In the genomic region with DNA sequence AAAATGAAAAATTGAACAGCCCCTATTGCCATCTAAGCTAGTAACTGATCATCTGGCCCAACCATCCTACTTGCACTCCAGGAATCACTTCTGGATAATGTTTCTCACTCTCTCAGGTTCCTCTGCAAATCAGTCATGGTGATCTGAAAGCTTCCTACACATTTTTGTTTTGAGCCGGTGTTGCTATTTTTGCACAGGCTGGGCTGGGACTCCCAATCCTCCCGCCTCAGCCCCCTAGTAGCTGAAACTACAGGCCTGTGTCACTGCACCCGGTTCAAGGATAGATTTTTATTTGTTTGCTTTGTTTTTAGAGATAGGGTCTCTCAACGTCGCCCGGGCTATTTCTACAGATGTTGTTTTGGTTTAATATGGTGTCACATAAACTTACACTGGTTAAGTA, we compare ENCODE assay signal across 10 cellular contexts. TPM values are rescaled to one million over a fixed set of nuclear protein-coding genes. Genes with fewer than 3 reads are reported as not detected.
DNase-seq lines count a peak whose midpoint lies in the region; ATAC-seq, FAIRE-seq and TF ChIP-seq lines count a peak whose summit lies in the region.
"Had no signal": no experiment of that assay in that cellular context is flagged by ENCODE, and none has a peak within 500 bp of the region (broad histone marks: within the 10 kb centered on the region; RNA-seq: fewer than 3 reads in every experiment).

No MANE protein-coding gene starts in this region.

- no peaks in the 10 kb centered on the region for H3K27me3 ChIP-seq in K562 (ENCODE audit: control insufficient read depth in 2 of 2, insufficient read depth in 2 of 2, low read length in 2 of 2)
- H3K27me3 ChIP-seq in spleen (replicated peaks in 1 of 7) = no peaks in the 10 kb centered on the region
- no peaks in the 10 kb centered on the region for H3K27me3 ChIP-seq in GM23248 (replicated peaks; ENCODE audit: insufficient read depth)

- peaks cover 23% of the 10 kb centered on the region for H3K27me3 Mint-ChIP-seq in T-helper 2 cell treated with Interferon-gamma antibody and Interleukin-4, amounts not matched to agents 5 μg/mL and 100 μg/mL, for 36 hours (ENCODE audit: low read depth)

- ATAC-seq in HG03066 (IDR thresholded peaks at IDR 0.05; ENCODE audit: low read depth, unreplicated experiment) = peak; percentile 23
- ATAC-seq in K562 = no peak

- CTCF ChIA-PET in K562 (lab: Yijun Ruan, JAX; ENCODE audit: low intra/inter-chr PET ratio) = no interaction called here

- H3K4me3 Mint-ChIP-seq in T-helper 2 cell treated with Interferon-gamma antibody and Interleukin-4, amounts not matched to agents 5 μg/mL and 100 μg/mL, for 36 hours = peak overlapping the region; percentile 50

- no peak for FAIRE-seq in K562 (lab: Jason Lieb, UNC)
- FAIRE-seq: A204.1, small intestine had no signal

- no peak overlapping the region for H3K9ac ChIP-seq in K562 (ENCODE audit: insufficient read depth in 1 of 2, low read depth in 2 of 2, low read length in 2 of 2)
- H3K9ac ChIP-seq in GM23248 = no peak overlapping the region

- TF ChIP-seq EP300 in K562 (IDR thresholded peaks at IDR 0.05; ENCODE audit: low read length) = no peak

- H4K20me1 ChIP-seq in K562 (replicated peaks; ENCODE audit: control insufficient read depth, insufficient read depth, low read length) (no peaks in the 10 kb centered on the region), GM23248 (ENCODE audit: insufficient read depth) (no peaks in the 10 kb centered on the region)

- H3K9me2 ChIP-seq in GM23248 (ENCODE audit: insufficient read depth) = no peaks in the 10 kb centered on the region

- peaks cover 11% of the 10 kb centered on the region for H3K9me3 Mint-ChIP-seq in T-helper 2 cell treated with Interferon-gamma antibody and Interleukin-4, amounts not matched to agents 5 μg/mL and 100 μg/mL, for 36 hours

- peaks cover 16% of the 10 kb centered on the region for H3K4me1 Mint-ChIP-seq in T-helper 2 cell treated with Interferon-gamma antibody and Interleukin-4, amounts not matched to agents 5 μg/mL and 100 μg/mL, for 36 hours (ENCODE audit: low read depth)

- 12% methylated on average over 6 of the region's 6 CpGs for WGBS in K562 (ENCODE audit: insufficient coverage, low coverage, missing lambda C conversion rate)
- WGBS in spleen, 5 donors = 29 to 40% (median 35%) methylated on average over 6 of the region's 6 CpGs
- WGBS in GM23248 (ENCODE audit: low coverage in 1 of 2, low lambda C conversion rate in 2 of 2, missing lambda C conversion rate in 2 of 2), 2 experiments = 88 to 90% methylated on average over 6 of the region's 6 CpGs

- H3K9me1 ChIP-seq in K562 (ENCODE audit: control insufficient read depth, insufficient read depth, low read length) = no peaks in the 10 kb centered on the region

- H3K27ac ChIP-seq in K562 (ENCODE audit: extremely low read depth, low read depth, low read length) = no peak overlapping the region
- H3K27ac ChIP-seq in spleen = peak overlapping the region; percentile 69 to 89 (median 84)
- no peak overlapping the region for H3K27ac ChIP-seq in GM23248

- peaks cover 8% of the 10 kb centered on the region; the same call in 1 of the 2 replicates for H3F3A ChIP-seq in GM23248 (ENCODE audit: insufficient read depth)

- POLR2A ChIA-PET in K562 (lab: Yijun Ruan, JAX) = no interaction called here

- H3K79me2 ChIP-seq in K562 (ENCODE audit: control insufficient read depth, insufficient read depth, low read length) (no peaks in the 10 kb centered on the region), GM23248 (ENCODE audit: insufficient read depth) (no peaks in the 10 kb centered on the region)

- in situ Hi-C loops in K562 (cut with MboI) = loop anchor here (10.0 kb wide), 1 partner anchor 889 kb away; no protein-coding TSS in a partner anchor
- in situ Hi-C loops in GM23248 (cut with MboI) = loop anchor here (25.0 kb wide), 1 partner anchor 881 kb away; no protein-coding TSS in a partner anchor

- TF ChIP-seq CTCF in K562 (IDR thresholded peaks at IDR 0.05 in 2 of 3, conservative IDR thresholded peaks at IDR 0.05 in 1 of 3; ENCODE audit: insufficient read depth in 2 of 3, low read depth in 1 of 3, low read length in 3 of 3) (no peak), spleen (IDR thresholded peaks at IDR 0.05 in 8 of 11, conservative IDR thresholded peaks at IDR 0.05 in 3 of 11) (no peak)

- peak overlapping the region; percentile 61 for H3K27ac Mint-ChIP-seq in T-helper 2 cell treated with Interferon-gamma antibody and Interleukin-4, amounts not matched to agents 5 μg/mL and 100 μg/mL, for 36 hours

- H3K4me1 ChIP-seq in K562 (replicated peaks in 1 of 2; ENCODE audit: control insufficient read depth in 2 of 2, insufficient read depth in 2 of 2, low read length in 2 of 2) = no peaks in the 10 kb centered on the region
- H3K4me1 ChIP-seq in spleen = peaks cover 8 to 25% (median 14%) of the 10 kb centered on the region in 6 donors
- 0 out of 2 replicates have a peak, but pooled peaks cover 4% of the 10 kb centered on the region for H3K4me1 ChIP-seq in GM23248 (ENCODE audit: insufficient read depth)

- peaks cover 8% of the 10 kb centered on the region for H3K36me3 Mint-ChIP-seq in T-helper 2 cell treated with Interferon-gamma antibody and Interleukin-4, amounts not matched to agents 5 μg/mL and 100 μg/mL, for 36 hours (ENCODE audit: low read depth)

- H3K36me3 ChIP-seq in K562 (ENCODE audit: control insufficient read depth, insufficient read depth, low read length) = no peaks in the 10 kb centered on the region
- H3K36me3 ChIP-seq in spleen = no peaks in the 10 kb centered on the region
- H3K36me3 ChIP-seq in GM23248 (ENCODE audit: low read depth) = no peaks in the 10 kb centered on the region

- H3K9me3 ChIP-seq in K562 (replicated peaks; ENCODE audit: control insufficient read depth, insufficient read depth, low read depth, low read length) = no peaks in the 10 kb centered on the region
- H3K9me3 ChIP-seq in spleen = no peaks in the 10 kb centered on the region
- no peaks in the 10 kb centered on the region for H3K9me3 ChIP-seq in GM23248 (ENCODE audit: low read depth)

- no peak for TF ChIP-seq RAD21 in K562 (CRISPR knock-in tag; conservative IDR thresholded peaks at IDR 0.05 in 1 of 2, IDR thresholded peaks at IDR 0.05 in 1 of 2)

- no peak for DNase-seq in T-helper 2 cell treated with Interferon-gamma antibody and Interleukin-4, amounts not matched to agents 5 μg/mL and 100 μg/mL, for 36 hours (ENCODE audit: low spot score)
- DNase-seq in T-helper 2 cell (no peak), K562 (ENCODE audit: extremely low read depth in 1 of 4, low spot score in 3 of 4) (no peak), spleen (no peak), DMS153 (lab: John Stamatoyannopoulos, UW) (no peak), GM23248 (no peak), AG08395 (ENCODE audit: low spot score) (no peak)

- H2AFZ ChIP-seq in K562 (ENCODE audit: low read depth, low read length) (peak overlapping the region; percentile 79), GM23248 (no peak overlapping the region)

- BruUV-seq in K562 (replicated peaks; lab: Mats Ljungman, UMichigan) = no TSS peak

- H3K4me2 ChIP-seq in K562 (ENCODE audit: insufficient read depth, low read length) (peak overlapping the region; percentile 37; the same call in 1 of the 2 replicates), GM23248 (ENCODE audit: unreplicated experiment) (no peak overlapping the region)

- no peak overlapping the region for H3K4me3 ChIP-seq in K562
- peak overlapping the region in 6 of 8 donors; percentile 6 to 61 (median 20) for H3K4me3 ChIP-seq in spleen
- no peak overlapping the region for H3K4me3 ChIP-seq in GM23248

- no peak for TF ChIP-seq POLR2A in K562 (conservative IDR thresholded peaks at IDR 0.05)
- no peak for TF ChIP-seq POLR2A in spleen (IDR thresholded peaks at IDR 0.05)

- intact Hi-C loops in K562 (cut with micrococcal nuclease) = no loop called here
- intact Hi-C loops in spleen (cut with DNase I; ENCODE audit: low total_unique reads) = loop anchor here (10.0 kb wide), 1 partner anchor 889 kb away; no protein-coding TSS in a partner anchor

TF ChIP-seq in K562, 482 proteins besides CTCF, POLR2A, EP300 and RAD21:
- TF ChIP-seq NBN (IDR thresholded peaks at IDR 0.05; ENCODE audit: low read depth) (no peak), NFRKB (IDR thresholded peaks at IDR 0.05; ENCODE audit: low read depth) (no peak)

RNA-seq across cellular contexts. Expression of gene HMCN1, which starts 40.5 kb away (rescaled TPM):
- total RNA-seq in K562 (2011; cell fraction: chromatin; rRNA removed; ENCODE audit: low replicate concordance) = 0.07 and 0.32 TPM in 2 replicates
- under 0.01 TPM in 2 replicates for total RNA-seq in K562 (2011; cell fraction: nucleolus; rRNA removed)
- total RNA-seq in K562 (2011; cell fraction: nucleoplasm; rRNA removed) = 0.07 TPM in 1 of 2 replicates, not detected in the other
- total RNA-seq in K562 (2014; rRNA removed) (0.08 and 0.18 TPM in 2 replicates), K562 (2014; rRNA removed; fragmentation: Illumina TruSeq; extraction: Trizol) (0.26 and 0.36 TPM in 2 replicates), K562 (2015; rRNA removed; fragmentation: Illumina TruSeq; extraction: Trizol) (0.08 and 0.29 TPM in 2 replicates), K562 (2021) (0.13 and 0.16 TPM in 2 replicates), spleen (10 to 100 TPM; 16.8 to 28.8 (median 21.2) TPM)
- polyA plus RNA-seq in K562 (2011; rRNA removed) (0.05 and 0.07 TPM in 2 replicates), K562 (2014; fragmentation: Illumina TruSeq; extraction: Trizol) (0.08 and 0.16 TPM in 2 replicates), K562 (2014; fragmentation: Nextera tagmentation; extraction: Ambion mirVana) (under 1 TPM; 0.21 to 0.31 TPM), K562 (2014; rRNA removed) (0.24 and 0.29 TPM in 2 replicates), spleen (1 to 10 TPM; 1.2 to 4.2 (median 3.0) TPM), GM23248 (2016; fragmentation: Nextera tagmentation; extraction: Ambion mirVana) (1.8 and 2.1 TPM in 2 replicates)
- 0.04 and 0.07 TPM in 2 replicates for polyA plus RNA-seq in K562 (2011; cell fraction: cytosol; rRNA removed)
- 0.20 and 0.56 TPM in 2 replicates for polyA plus RNA-seq in K562 (2011; cell fraction: nucleus; rRNA removed)
- polyA plus RNA-seq in K562 (2012) = 0.12 and 0.36 TPM in 2 replicates
- 0.07 and 0.54 TPM in 2 replicates for polyA minus RNA-seq in K562 (2011; rRNA and poly(A)+ RNA removed)
- polyA minus RNA-seq in K562 (2011; cell fraction: cytosol; rRNA and poly(A)+ RNA removed) = 0.09 TPM in 1 of 2 replicates, not detected in the other
- polyA minus RNA-seq in K562 (2011; cell fraction: nucleus; rRNA and poly(A)+ RNA removed) = under 0.01 and 0.33 TPM in 2 replicates
- 5.2 and 18.7 TPM in 2 replicates for total RNA-seq in GM23248 (2014; rRNA removed; shearing (Covaris generic))

Comparison
In these comparisons a context has a peak if more than half of its experiments do, and no peak if none do; other contexts are left out.
1. H3K27ac ChIP-seq: peak in spleen (8 of 8); none in K562 (single experiment) and GM23248 (single experiment).
2. H3K4me3 ChIP-seq: peak in spleen (6 of 8); none in K562 (single experiment) and GM23248 (single experiment).